In genomic region chr1:59295603-59296002, GRCh38 we compare ENCODE assay signal across 1 cellular context.
TF ChIP-seq lines count a peak whose summit lies in the region.

No MANE protein-coding gene starts in this region.

TF ChIP-seq in IMR-90, 13 proteins besides CTCF, POLR2A, EP300 and RAD21 (continued from another document):
- TF ChIP-seq ELK1 (IDR thresholded peaks at IDR 0.05; ENCODE audit: borderline replicate concordance, low read depth, low read length) (no peak), FOS (IDR thresholded peaks at IDR 0.05; ENCODE audit: low read depth, low read length) (no peak), SMC3 (IDR thresholded peaks at IDR 0.05; ENCODE audit: low read depth, low read length) (no peak), BHLHE40 (IDR thresholded peaks at IDR 0.05; ENCODE audit: low read depth, low read length) (no peak)
